ENCODE assay signal across 15 cellular contexts in the genomic region with DNA sequence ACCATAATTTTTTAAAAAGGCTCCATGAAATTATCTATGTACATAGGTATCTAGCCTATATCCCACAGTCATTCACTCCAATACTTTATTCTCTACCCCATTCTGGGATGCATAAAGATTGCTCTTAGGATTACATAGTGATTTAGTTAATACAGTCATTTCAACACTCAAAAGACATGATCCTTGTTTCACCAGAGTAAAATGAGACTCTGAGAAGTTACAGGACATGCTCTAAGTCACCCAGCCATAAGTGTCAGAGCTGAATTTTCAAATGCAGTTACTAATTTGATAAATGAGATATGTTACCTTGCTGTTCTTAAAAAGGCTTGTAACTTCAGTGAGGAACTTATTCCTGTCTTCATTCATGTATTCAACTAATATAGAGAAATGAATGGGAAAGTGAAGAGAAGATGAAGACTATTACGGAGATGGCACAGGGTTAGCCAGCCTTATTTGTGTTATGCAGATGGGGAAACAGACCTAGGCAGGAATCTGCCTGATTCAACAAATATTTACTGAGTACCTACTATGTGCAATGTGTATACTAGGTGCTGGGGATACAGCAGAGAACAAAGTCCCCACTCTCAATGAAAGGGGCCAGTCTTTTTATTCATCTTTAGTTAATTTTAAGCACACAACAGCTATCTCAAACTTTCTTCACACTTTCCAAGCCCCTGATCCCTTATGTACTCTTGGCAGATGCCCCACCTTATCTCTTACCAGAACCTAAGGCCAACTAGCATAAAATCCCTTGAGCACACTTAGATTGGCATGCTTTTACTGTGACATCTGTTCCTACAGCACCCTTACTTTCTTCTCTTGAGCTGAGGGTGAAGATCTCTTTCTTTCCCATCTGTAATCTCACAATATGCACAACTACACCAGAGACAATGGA. TPM values are rescaled to one million over a fixed set of nuclear protein-coding genes. Genes with fewer than 3 reads are reported as not detected.
DNase-seq lines count a peak whose midpoint lies in the region; ATAC-seq lines count a peak whose summit lies in the region.
"Had no signal": no experiment of that assay in that cellular context is flagged by ENCODE, and none has a peak within 500 bp of the region (broad histone marks: within the 10 kb centered on the region; RNA-seq: fewer than 3 reads in every experiment).

No MANE protein-coding gene starts in this region.

- H3K9me3 Mint-ChIP-seq in activated T-cell treated with anti-CD3 and anti-CD28 coated beads, Interleukin-2, amount 50 U/mL, for 4 hours, result no peaks in the 10 kb centered on the region
- no peaks in the 10 kb centered on the region for H3K9me3 Mint-ChIP-seq in stimulated activated naive B cell treated with anti-CD40 and anti-IgM and Interleukin-4, amounts not matched to agents 10 μg/mL and 1 μg/mL and 100 μg/mL, for 72 hours
- H3K9me3 Mint-ChIP-seq: effector memory CD8-positive, alpha-beta T cell had no signal

- peak; percentile 34 to 38 for ATAC-seq in activated T-cell treated with anti-CD3 and anti-CD28 coated beads, Interleukin-2, amount 50 U/mL, for 4 hours
- ATAC-seq in left cardiac atrium, result peak; percentile 37 to 46
- ATAC-seq in stimulated activated naive B cell treated with anti-CD40 and anti-IgM and Interleukin-4, amounts not matched to agents 10 μg/mL and 1 μg/mL and 100 μg/mL, for 72 hours (replicated peaks), result no peak
- no peak for ATAC-seq in HG02759 (IDR thresholded peaks at IDR 0.05; ENCODE audit: unreplicated experiment)
- ATAC-seq in esophagus mucosa, result no peak
- ATAC-seq: A549; effector memory CD8-positive, alpha-beta T cell had no signal

- no peaks in the 10 kb centered on the region for H3K27me3 Mint-ChIP-seq in activated T-cell treated with anti-CD3 and anti-CD28 coated beads, Interleukin-2, amount 50 U/mL, for 4 hours (ENCODE audit: low read depth)
- no peaks in the 10 kb centered on the region for H3K27me3 Mint-ChIP-seq in stimulated activated naive B cell treated with anti-CD40 and anti-IgM and Interleukin-4, amounts not matched to agents 10 μg/mL and 1 μg/mL and 100 μg/mL, for 72 hours
- H3K27me3 Mint-ChIP-seq: effector memory CD8-positive, alpha-beta T cell had no signal

- no peak for DNase-seq in activated T-cell treated with anti-CD3 and anti-CD28 coated beads, Interleukin-2, amount 50 U/mL, for 4 hours
- DNase-seq in activated T-cell treated with anti-CD3 and anti-CD28 coated beads, Interleukin-2, amount 50 U/mL, for 1 hour, result no peak
- DNase-seq in NCI-H82 treated with DMSO at 0.1 percent for 48 hours (lab: John Stamatoyannopoulos, UW; ENCODE audit: unreplicated experiment), result peak; percentile 36
- no peak for DNase-seq in left cardiac atrium
- no peak for DNase-seq in stimulated activated naive B cell treated with anti-CD40 and anti-IgM and Interleukin-4, amounts not matched to agents 10 μg/mL and 1 μg/mL and 100 μg/mL, for 72 hours
- no peak for DNase-seq in kidney tubule cell (ENCODE audit: low spot score)
- DNase-seq: activated naive CD4-positive, alpha-beta T cell; anterior cingulate cortex; effector memory CD8-positive, alpha-beta T cell; NCI-H1105; NCI-H774; substantia nigra had no signal

- peak overlapping the region; percentile 15 for H3K27ac Mint-ChIP-seq in stimulated activated naive B cell treated with anti-CD40 and anti-IgM and Interleukin-4, amounts not matched to agents 10 μg/mL and 1 μg/mL and 100 μg/mL, for 72 hours

- peaks cover 9% of the 10 kb centered on the region for H3K36me3 Mint-ChIP-seq in activated T-cell treated with anti-CD3 and anti-CD28 coated beads, Interleukin-2, amount 50 U/mL, for 4 hours (ENCODE audit: insufficient read depth)
- H3K36me3 Mint-ChIP-seq in stimulated activated naive B cell treated with anti-CD40 and anti-IgM and Interleukin-4, amounts not matched to agents 10 μg/mL and 1 μg/mL and 100 μg/mL, for 72 hours, result peaks cover 18 to 33% of the 10 kb centered on the region in 2 donors

- no peak overlapping the region for H3K4me3 Mint-ChIP-seq in activated T-cell treated with anti-CD3 and anti-CD28 coated beads, Interleukin-2, amount 50 U/mL, for 4 hours
- no peak overlapping the region for H3K4me3 Mint-ChIP-seq in stimulated activated naive B cell treated with anti-CD40 and anti-IgM and Interleukin-4, amounts not matched to agents 10 μg/mL and 1 μg/mL and 100 μg/mL, for 72 hours

- H3K4me1 Mint-ChIP-seq in activated T-cell treated with anti-CD3 and anti-CD28 coated beads, Interleukin-2, amount 50 U/mL, for 4 hours (ENCODE audit: low read depth), result peaks cover 64% of the 10 kb centered on the region
- peaks cover 25 to 71% of the 10 kb centered on the region in 2 donors for H3K4me1 Mint-ChIP-seq in stimulated activated naive B cell treated with anti-CD40 and anti-IgM and Interleukin-4, amounts not matched to agents 10 μg/mL and 1 μg/mL and 100 μg/mL, for 72 hours

- intact Hi-C loops in left cardiac atrium (cut with DNase I), result no loop called here

RNA-seq across cellular contexts. Expression of a gene that starts 21.6 kb away (rescaled TPM):
- total RNA-seq in activated T-cell treated with anti-CD3 and anti-CD28 coated beads, Interleukin-2, amount 50 U/mL, for 4 hours, result 100 to 1,000 TPM; 136 to 165 (median 138) TPM
- total RNA-seq in left cardiac atrium (100 to 1,000 TPM in 1 of 2 donors, 10 to 100 TPM in 1; 98.3 to 104 TPM), esophagus mucosa (112 TPM)

Comparison
In these comparisons a context has a peak if more than half of its experiments do, and no peak if none do; other contexts are left out.
1. ATAC-seq: peak in activated T-cell treated with anti-CD3 and anti-CD28 coated beads, Interleukin-2, amount 50 U/mL, for 4 hours (2 of 2) and left cardiac atrium (2 of 2); none in stimulated activated naive B cell treated with anti-CD40 and anti-IgM and Interleukin-4, amounts not matched to agents 10 μg/mL and 1 μg/mL and 100 μg/mL, for 72 hours (0 of 2), HG02759 (single experiment) and esophagus mucosa (single experiment).